ENCODE assay signal across 8 cellular contexts in genomic region chr11:64649304-64649703, GRCh38. TPM values are rescaled to one million over a fixed set of nuclear protein-coding genes. Genes with fewer than 3 reads are reported as not detected.
DNase-seq lines count a peak whose midpoint lies in the region; ATAC-seq and TF ChIP-seq lines count a peak whose summit lies in the region.

No MANE protein-coding gene starts in this region.

- DNase-seq in ACHN (peak; percentile 8), RWPE2 (ENCODE audit: low spot score) (no peak), right atrium auricular region (ENCODE audit: low spot score) (no peak), dedifferentiated amniotic fluid mesenchymal stem cell (ENCODE audit: extremely low spot score) (no peak), HPDE6-E6E7 (ENCODE audit: extremely low spot score) (no peak)

- no peak overlapping the region for H3K4me3 ChIP-seq in GM12875 (ENCODE audit: low read depth, low read length)
- no peak overlapping the region for H3K4me3 ChIP-seq in RWPE2 (ENCODE audit: severe bottlenecking)
- no peak overlapping the region for H3K4me3 ChIP-seq in right atrium auricular region

- H3K9me3 ChIP-seq in RWPE2 (ENCODE audit: severe bottlenecking) (no peaks in the 10 kb centered on the region), right atrium auricular region (no peaks in the 10 kb centered on the region)

- H3K36me3 ChIP-seq in RWPE2 (ENCODE audit: low read depth): no peaks in the 10 kb centered on the region
- H3K36me3 ChIP-seq in right atrium auricular region: no peaks in the 10 kb centered on the region

- in situ Hi-C loops in ACHN (cut with HindIII; ENCODE audit: low pct_ligation_motif_present, low pct_unique_long_range_greater_than_20kb, low sequenced_read_pairs): no loop called here

- peaks cover 11% of the 10 kb centered on the region for H3K27me3 ChIP-seq in RWPE2 (ENCODE audit: insufficient read depth, poor library complexity, severe bottlenecking)
- no peaks in the 10 kb centered on the region for H3K27me3 ChIP-seq in right atrium auricular region

- ATAC-seq in RWPE2 (ENCODE audit: low read depth) (no peak), GM18870 (IDR thresholded peaks at IDR 0.05; ENCODE audit: unreplicated experiment) (no peak), HG03432 (IDR thresholded peaks at IDR 0.05; ENCODE audit: unreplicated experiment) (no peak)

- TF ChIP-seq CTCF in GM12875 (IDR thresholded peaks at IDR 0.05; ENCODE audit: borderline replicate concordance, insufficient read depth, low read depth, low read length) (peak; percentile 44; the same call in 1 of the 2 replicates), RWPE2 (IDR thresholded peaks at IDR 0.05; ENCODE audit: poor library complexity, severe bottlenecking) (peak; percentile 33), right atrium auricular region (IDR thresholded peaks at IDR 0.05) (peak; percentile 12 to 57)

- H3K27ac ChIP-seq in RWPE2 (ENCODE audit: poor library complexity, severe bottlenecking): no peak overlapping the region
- H3K27ac ChIP-seq in right atrium auricular region: no peak overlapping the region

- H3K4me1 ChIP-seq in RWPE2 (ENCODE audit: insufficient read depth, poor library complexity, severe bottlenecking): no peaks in the 10 kb centered on the region
- no peaks in the 10 kb centered on the region for H3K4me1 ChIP-seq in right atrium auricular region

RNA-seq across cellular contexts. Expression of gene SLC22A12, which starts 58.3 kb away (rescaled TPM):
- not detected for total RNA-seq in right atrium auricular region
